ENCODE assay signal across 1 cellular context in genomic region chr18:48538531-48539405, GRCh38.
A peak's percentile ranks its signal among the peaks of the same experiment; 100 is the strongest.
TF ChIP-seq lines count a peak whose summit lies in the region.

Gene CTIF (plus strand): TSS chr18:48539031. CDS start chr18:48619566, 80,535 bp downstream.

TF ChIP-seq in HepG2, 621 proteins besides CTCF, POLR2A, EP300 and RAD21 (continued from another document and continues in another):
- TF ChIP-seq ZNF513 (CRISPR knock-in tag; conservative IDR thresholded peaks at IDR 0.05) = no peak
- no peak for TF ChIP-seq CEBPZ (IDR thresholded peaks at IDR 0.05; ENCODE audit: low read length)
- no peak for TF ChIP-seq ZNF776 (CRISPR knock-in tag; IDR thresholded peaks at IDR 0.05)
- no peak for TF ChIP-seq TMF1 (CRISPR knock-in tag; IDR thresholded peaks at IDR 0.05; ENCODE audit: low read depth)
- no peak for TF ChIP-seq ZNF691 (CRISPR knock-in tag; IDR thresholded peaks at IDR 0.05; ENCODE audit: borderline replicate concordance, low read depth)
- TF ChIP-seq ZBTB20 (CRISPR knock-in tag; IDR thresholded peaks at IDR 0.05; ENCODE audit: borderline replicate concordance, low read depth) = no peak
- TF ChIP-seq ZNF124 (CRISPR knock-in tag; IDR thresholded peaks at IDR 0.05) = peak; percentile 32; the same call in 1 of the 2 replicates
- TF ChIP-seq PRMT3 (CRISPR knock-in tag; IDR thresholded peaks at IDR 0.05; ENCODE audit: borderline replicate concordance, low read depth) = no peak
- TF ChIP-seq ZNF761 (CRISPR knock-in tag; conservative IDR thresholded peaks at IDR 0.05) = no peak
- TF ChIP-seq, protein P1, sequence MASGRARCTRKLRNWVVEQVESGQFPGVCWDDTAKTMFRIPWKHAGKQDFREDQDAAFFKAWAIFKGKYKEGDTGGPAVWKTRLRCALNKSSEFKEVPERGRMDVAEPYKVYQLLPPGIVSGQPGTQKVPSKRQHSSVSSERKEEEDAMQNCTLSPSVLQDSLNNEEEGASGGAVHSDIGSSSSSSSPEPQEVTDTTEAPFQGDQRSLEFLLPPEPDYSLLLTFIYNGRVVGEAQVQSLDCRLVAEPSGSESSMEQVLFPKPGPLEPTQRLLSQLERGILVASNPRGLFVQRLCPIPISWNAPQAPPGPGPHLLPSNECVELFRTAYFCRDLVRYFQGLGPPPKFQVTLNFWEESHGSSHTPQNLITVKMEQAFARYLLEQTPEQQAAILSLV (CRISPR knock-in tag; IDR thresholded peaks at IDR 0.05; ENCODE audit: borderline replicate concordance) = no peak
- TF ChIP-seq POGZ (CRISPR knock-in tag; IDR thresholded peaks at IDR 0.05) = no peak; the same call in 1 of the 2 replicates
- peak; percentile 62; the same call in 1 of the 2 replicates for TF ChIP-seq ATF1 (CRISPR knock-in tag; IDR thresholded peaks at IDR 0.05)
- TF ChIP-seq, protein P2, sequence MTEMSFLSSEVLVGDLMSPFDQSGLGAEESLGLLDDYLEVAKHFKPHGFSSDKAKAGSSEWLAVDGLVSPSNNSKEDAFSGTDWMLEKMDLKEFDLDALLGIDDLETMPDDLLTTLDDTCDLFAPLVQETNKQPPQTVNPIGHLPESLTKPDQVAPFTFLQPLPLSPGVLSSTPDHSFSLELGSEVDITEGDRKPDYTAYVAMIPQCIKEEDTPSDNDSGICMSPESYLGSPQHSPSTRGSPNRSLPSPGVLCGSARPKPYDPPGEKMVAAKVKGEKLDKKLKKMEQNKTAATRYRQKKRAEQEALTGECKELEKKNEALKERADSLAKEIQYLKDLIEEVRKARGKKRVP (CRISPR knock-in tag; IDR thresholded peaks at IDR 0.05) = no peak
- TF ChIP-seq ZNF703 (CRISPR knock-in tag; IDR thresholded peaks at IDR 0.05; ENCODE audit: borderline replicate concordance) = no peak
- TF ChIP-seq ZNF777 (CRISPR knock-in tag; IDR thresholded peaks at IDR 0.05) = no peak
- no peak for TF ChIP-seq POLR2AphosphoS2 (IDR thresholded peaks at IDR 0.05; ENCODE audit: low read depth, low read length)
- TF ChIP-seq, protein P3, sequence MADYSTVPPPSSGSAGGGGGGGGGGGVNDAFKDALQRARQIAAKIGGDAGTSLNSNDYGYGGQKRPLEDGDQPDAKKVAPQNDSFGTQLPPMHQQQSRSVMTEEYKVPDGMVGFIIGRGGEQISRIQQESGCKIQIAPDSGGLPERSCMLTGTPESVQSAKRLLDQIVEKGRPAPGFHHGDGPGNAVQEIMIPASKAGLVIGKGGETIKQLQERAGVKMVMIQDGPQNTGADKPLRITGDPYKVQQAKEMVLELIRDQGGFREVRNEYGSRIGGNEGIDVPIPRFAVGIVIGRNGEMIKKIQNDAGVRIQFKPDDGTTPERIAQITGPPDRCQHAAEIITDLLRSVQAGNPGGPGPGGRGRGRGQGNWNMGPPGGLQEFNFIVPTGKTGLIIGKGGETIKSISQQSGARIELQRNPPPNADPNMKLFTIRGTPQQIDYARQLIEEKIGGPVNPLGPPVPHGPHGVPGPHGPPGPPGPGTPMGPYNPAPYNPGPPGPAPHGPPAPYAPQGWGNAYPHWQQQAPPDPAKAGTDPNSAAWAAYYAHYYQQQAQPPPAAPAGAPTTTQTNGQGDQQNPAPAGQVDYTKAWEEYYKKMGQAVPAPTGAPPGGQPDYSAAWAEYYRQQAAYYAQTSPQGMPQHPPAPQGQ (CRISPR knock-in tag; IDR thresholded peaks at IDR 0.05; ENCODE audit: borderline replicate concordance) = no peak
- peak; percentile 86 for TF ChIP-seq ZNF746 (CRISPR knock-in tag; IDR thresholded peaks at IDR 0.05)
- no peak for TF ChIP-seq ZNF597 (CRISPR knock-in tag; IDR thresholded peaks at IDR 0.05)
- peak; percentile 38; the same call in 1 of the 2 replicates for TF ChIP-seq ZMYM4 (CRISPR knock-in tag; IDR thresholded peaks at IDR 0.05)
- TF ChIP-seq ZNF816 (CRISPR knock-in tag; IDR thresholded peaks at IDR 0.05; ENCODE audit: borderline replicate concordance) = no peak
- TF ChIP-seq, protein P4, sequence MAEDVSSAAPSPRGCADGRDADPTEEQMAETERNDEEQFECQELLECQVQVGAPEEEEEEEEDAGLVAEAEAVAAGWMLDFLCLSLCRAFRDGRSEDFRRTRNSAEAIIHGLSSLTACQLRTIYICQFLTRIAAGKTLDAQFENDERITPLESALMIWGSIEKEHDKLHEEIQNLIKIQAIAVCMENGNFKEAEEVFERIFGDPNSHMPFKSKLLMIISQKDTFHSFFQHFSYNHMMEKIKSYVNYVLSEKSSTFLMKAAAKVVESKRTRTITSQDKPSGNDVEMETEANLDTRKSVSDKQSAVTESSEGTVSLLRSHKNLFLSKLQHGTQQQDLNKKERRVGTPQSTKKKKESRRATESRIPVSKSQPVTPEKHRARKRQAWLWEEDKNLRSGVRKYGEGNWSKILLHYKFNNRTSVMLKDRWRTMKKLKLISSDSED (CRISPR knock-in tag; IDR thresholded peaks at IDR 0.05) = no peak
- TF ChIP-seq ZEB1 (IDR thresholded peaks at IDR 0.05; ENCODE audit: insufficient replicate concordance, low read depth) = no peak
- TF ChIP-seq FOXM1 (CRISPR knock-in tag; IDR thresholded peaks at IDR 0.05) = no peak
- TF ChIP-seq ZSCAN21 (CRISPR knock-in tag; IDR thresholded peaks at IDR 0.05; ENCODE audit: borderline replicate concordance) = no peak
- TF ChIP-seq ZNF547 (CRISPR knock-in tag; IDR thresholded peaks at IDR 0.05) = no peak
- TF ChIP-seq, protein P5, sequence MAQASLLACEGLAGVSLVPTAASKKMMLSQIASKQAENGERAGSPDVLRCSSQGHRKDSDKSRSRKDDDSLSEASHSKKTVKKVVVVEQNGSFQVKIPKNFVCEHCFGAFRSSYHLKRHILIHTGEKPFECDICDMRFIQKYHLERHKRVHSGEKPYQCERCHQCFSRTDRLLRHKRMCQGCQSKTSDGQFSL (CRISPR knock-in tag; IDR thresholded peaks at IDR 0.05) = peak; percentile 72; the same call in 1 of the 2 replicates
- 0 out of 2 replicates have a peak, but pooled peaks have one; percentile 49 for TF ChIP-seq SMYD3 (CRISPR knock-in tag; IDR thresholded peaks at IDR 0.05)
- TF ChIP-seq XBP1 (CRISPR knock-in tag; IDR thresholded peaks at IDR 0.05) = no peak
- no peak for TF ChIP-seq ZNF225 (CRISPR knock-in tag; IDR thresholded peaks at IDR 0.05)
- peak; percentile 88 for TF ChIP-seq YEATS4 (CRISPR knock-in tag; IDR thresholded peaks at IDR 0.05; ENCODE audit: borderline replicate concordance)
- no peak for TF ChIP-seq SNRNP70 (IDR thresholded peaks at IDR 0.05; ENCODE audit: low read depth, low read length)
- TF ChIP-seq NCOA2 (CRISPR knock-in tag; IDR thresholded peaks at IDR 0.05) = peak; percentile 34; the same call in 1 of the 2 replicates
- TF ChIP-seq ZNF121 (CRISPR knock-in tag; IDR thresholded peaks at IDR 0.05) = no peak
- peak; percentile 74; the same call in 1 of the 2 replicates for TF ChIP-seq ERF (CRISPR knock-in tag; IDR thresholded peaks at IDR 0.05)
- no peak for TF ChIP-seq CERS6 (CRISPR knock-in tag; IDR thresholded peaks at IDR 0.05)
- TF ChIP-seq, protein P6, sequence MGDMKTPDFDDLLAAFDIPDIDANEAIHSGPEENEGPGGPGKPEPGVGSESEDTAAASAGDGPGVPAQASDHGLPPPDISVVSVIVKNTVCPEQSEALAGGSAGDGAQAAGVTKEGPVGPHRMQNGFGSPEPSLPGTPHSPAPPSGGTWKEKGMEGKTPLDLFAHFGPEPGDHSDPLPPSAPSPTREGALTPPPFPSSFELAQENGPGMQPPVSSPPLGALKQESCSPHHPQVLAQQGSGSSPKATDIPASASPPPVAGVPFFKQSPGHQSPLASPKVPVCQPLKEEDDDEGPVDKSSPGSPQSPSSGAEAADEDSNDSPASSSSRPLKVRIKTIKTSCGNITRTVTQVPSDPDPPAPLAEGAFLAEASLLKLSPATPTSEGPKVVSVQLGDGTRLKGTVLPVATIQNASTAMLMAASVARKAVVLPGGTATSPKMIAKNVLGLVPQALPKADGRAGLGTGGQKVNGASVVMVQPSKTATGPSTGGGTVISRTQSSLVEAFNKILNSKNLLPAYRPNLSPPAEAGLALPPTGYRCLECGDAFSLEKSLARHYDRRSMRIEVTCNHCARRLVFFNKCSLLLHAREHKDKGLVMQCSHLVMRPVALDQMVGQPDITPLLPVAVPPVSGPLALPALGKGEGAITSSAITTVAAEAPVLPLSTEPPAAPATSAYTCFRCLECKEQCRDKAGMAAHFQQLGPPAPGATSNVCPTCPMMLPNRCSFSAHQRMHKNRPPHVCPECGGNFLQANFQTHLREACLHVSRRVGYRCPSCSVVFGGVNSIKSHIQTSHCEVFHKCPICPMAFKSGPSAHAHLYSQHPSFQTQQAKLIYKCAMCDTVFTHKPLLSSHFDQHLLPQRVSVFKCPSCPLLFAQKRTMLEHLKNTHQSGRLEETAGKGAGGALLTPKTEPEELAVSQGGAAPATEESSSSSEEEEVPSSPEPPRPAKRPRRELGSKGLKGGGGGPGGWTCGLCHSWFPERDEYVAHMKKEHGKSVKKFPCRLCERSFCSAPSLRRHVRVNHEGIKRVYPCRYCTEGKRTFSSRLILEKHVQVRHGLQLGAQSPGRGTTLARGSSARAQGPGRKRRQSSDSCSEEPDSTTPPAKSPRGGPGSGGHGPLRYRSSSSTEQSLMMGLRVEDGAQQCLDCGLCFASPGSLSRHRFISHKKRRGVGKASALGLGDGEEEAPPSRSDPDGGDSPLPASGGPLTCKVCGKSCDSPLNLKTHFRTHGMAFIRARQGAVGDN (CRISPR knock-in tag; IDR thresholded peaks at IDR 0.05) = peak; percentile 67
- no peak for TF ChIP-seq CBX2 (IDR thresholded peaks at IDR 0.05; ENCODE audit: low read depth, low read length)
- no peak for TF ChIP-seq CBX2 (CRISPR knock-in tag; IDR thresholded peaks at IDR 0.05; ENCODE audit: low read depth)
- TF ChIP-seq EEA1 (CRISPR knock-in tag; IDR thresholded peaks at IDR 0.05; ENCODE audit: borderline replicate concordance) = no peak
- TF ChIP-seq SUZ12 (IDR thresholded peaks at IDR 0.05; ENCODE audit: low read depth, low read length) = peak; percentile 70
- TF ChIP-seq, protein P7, sequence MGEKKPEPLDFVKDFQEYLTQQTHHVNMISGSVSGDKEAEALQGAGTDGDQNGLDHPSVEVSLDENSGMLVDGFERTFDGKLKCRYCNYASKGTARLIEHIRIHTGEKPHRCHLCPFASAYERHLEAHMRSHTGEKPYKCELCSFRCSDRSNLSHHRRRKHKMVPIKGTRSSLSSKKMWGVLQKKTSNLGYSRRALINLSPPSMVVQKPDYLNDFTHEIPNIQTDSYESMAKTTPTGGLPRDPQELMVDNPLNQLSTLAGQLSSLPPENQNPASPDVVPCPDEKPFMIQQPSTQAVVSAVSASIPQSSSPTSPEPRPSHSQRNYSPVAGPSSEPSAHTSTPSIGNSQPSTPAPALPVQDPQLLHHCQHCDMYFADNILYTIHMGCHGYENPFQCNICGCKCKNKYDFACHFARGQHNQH (CRISPR knock-in tag; IDR thresholded peaks at IDR 0.05) = peak; percentile 81; the same call in 1 of the 2 replicates
- TF ChIP-seq GABPA (IDR thresholded peaks at IDR 0.05; ENCODE audit: low read depth, low read length) = no peak
- TF ChIP-seq GABPA (CRISPR knock-in tag; IDR thresholded peaks at IDR 0.05; ENCODE audit: low read depth) = peak; percentile 82
- no peak for TF ChIP-seq ZKSCAN1 (IDR thresholded peaks at IDR 0.05; ENCODE audit: low read length)
- TF ChIP-seq SKI (IDR thresholded peaks at IDR 0.05; ENCODE audit: partially characterized antibody) = peak; percentile 25
- TF ChIP-seq RBM39 (IDR thresholded peaks at IDR 0.05; ENCODE audit: low read depth, low read length, poor library complexity, severe bottlenecking) = peak; percentile 49
